Comparison of ENCODE assay signal across 13 cellular contexts in the genomic region with DNA sequence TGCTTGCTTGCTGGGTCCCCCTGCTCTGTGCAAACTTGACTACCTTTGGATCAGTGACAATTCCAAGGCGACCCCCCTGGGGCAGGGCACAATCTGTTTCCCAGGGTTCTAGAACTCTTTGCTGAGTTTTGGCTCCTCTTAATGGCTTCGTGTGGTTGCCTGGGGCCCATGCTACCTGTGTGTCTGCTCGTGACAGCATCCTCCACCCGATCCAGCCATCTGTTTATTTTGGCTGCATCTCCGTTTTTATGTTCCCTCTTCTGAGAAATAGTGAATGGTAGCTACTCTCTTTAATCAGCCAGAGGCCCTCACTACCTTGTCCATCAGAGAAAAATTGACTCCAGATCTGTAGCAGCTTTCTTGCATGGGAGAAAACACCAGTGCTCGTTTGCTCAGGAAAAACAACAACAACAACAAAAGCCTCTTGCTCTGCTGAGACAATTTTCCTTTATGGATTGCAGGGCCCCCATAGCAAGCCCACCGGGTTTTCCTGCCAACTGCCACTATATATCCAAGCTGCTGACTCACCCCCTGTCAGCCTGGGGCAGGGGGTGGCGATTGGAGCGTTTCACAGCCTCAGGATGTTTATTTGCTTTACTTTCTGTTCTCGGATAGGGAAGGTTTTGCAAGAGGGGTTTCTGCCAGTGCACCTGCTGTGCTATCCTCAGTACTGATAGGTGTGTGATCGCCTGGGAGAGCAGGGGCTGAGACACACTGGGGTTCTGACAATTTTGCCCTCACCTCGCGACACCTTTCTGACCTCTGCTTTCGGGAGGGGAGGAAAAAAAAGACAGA.
DNase-seq lines count a peak whose midpoint lies in the region; ATAC-seq and TF ChIP-seq lines count a peak whose summit lies in the region.
"Had no signal": no experiment of that assay in that cellular context is flagged by ENCODE, and none has a peak within 500 bp of the region (broad histone marks: within the 10 kb centered on the region; RNA-seq: fewer than 3 reads in every experiment).

No MANE protein-coding gene starts in this region.

- no peaks in the 10 kb centered on the region for H3K36me3 ChIP-seq in MM.1S (replicated peaks; ENCODE audit: insufficient read depth, low read length)
- H3K36me3 ChIP-seq: stomach had no signal

- H3K9me3 ChIP-seq in MM.1S (replicated peaks; ENCODE audit: insufficient read depth, low read length): no peaks in the 10 kb centered on the region
- H3K9me3 ChIP-seq: stomach had no signal

- H3K4me3 ChIP-seq in MM.1S (ENCODE audit: low read length): 0 out of 2 replicates have a peak overlapping the region, but pooled peaks have one; percentile 20
- H3K4me3 ChIP-seq: stomach had no signal

- H3K79me2 ChIP-seq in MM.1S (ENCODE audit: low read length): no peaks in the 10 kb centered on the region
- H3K79me2 ChIP-seq: parathyroid adenoma had no signal

- H3K9me2 ChIP-seq in MM.1S (replicated peaks; ENCODE audit: insufficient read depth, low read length): no peaks in the 10 kb centered on the region

- H3K27me3 ChIP-seq in MM.1S (replicated peaks; ENCODE audit: insufficient read depth, low read length): no peaks in the 10 kb centered on the region
- H3K27me3 ChIP-seq: stomach had no signal

- no peak for TF ChIP-seq CTCF in MM.1S (IDR thresholded peaks at IDR 0.05; ENCODE audit: low read length)

- ATAC-seq in GM21367 (IDR thresholded peaks at IDR 0.05; ENCODE audit: unreplicated experiment) (no peak), HG03095 (IDR thresholded peaks at IDR 0.05; ENCODE audit: unreplicated experiment) (no peak)

- peak overlapping the region; percentile 55; the same call in 1 of the 2 replicates for H3K27ac ChIP-seq in MM.1S (ENCODE audit: low read length)
- H3K27ac ChIP-seq: parathyroid adenoma, stomach had no signal

- peaks cover 15% of the 10 kb centered on the region for H3K4me1 ChIP-seq in MM.1S (ENCODE audit: low read length)
- H3K4me1 ChIP-seq: parathyroid adenoma had no signal

- H3K4me2 ChIP-seq in MM.1S (ENCODE audit: low read depth, low read length): peak overlapping the region; percentile 57; the same call in 1 of the 2 replicates

- peak; percentile 26 for DNase-seq in EL
- peak; percentile 62 for DNase-seq in MM.1S
- peak; percentile 8 for DNase-seq in SHP77 treated with DMSO at 0.1 percent for 48 hours (lab: John Stamatoyannopoulos, UW)
- peak; percentile 26 for DNase-seq in kidney tubule cell (ENCODE audit: low spot score)
- DNase-seq in GM19240 (ENCODE audit: insufficient read length, low spot score): no peak
- no peak for DNase-seq in activated CD8-positive, alpha-beta memory T cell treated with anti-CD3 and anti-CD28 coated beads, Interleukin-2, amount 50 U/mL, for 48 hours
- DNase-seq: amniotic stem cell; CD4-positive, alpha-beta memory T cell; stimulated activated CD4-positive, alpha-beta T cell treated with anti-CD3 and anti-CD28 coated beads, Interleukin-4, amount 100 ng/mL, for 4 hours; stomach had no signal

- peak overlapping the region; percentile 38 for H2AFZ ChIP-seq in MM.1S (ENCODE audit: low read length)
- H2AFZ ChIP-seq: parathyroid adenoma had no signal

- H4K20me1 ChIP-seq in MM.1S (ENCODE audit: insufficient read depth, low read length): no peaks in the 10 kb centered on the region

- H3F3A ChIP-seq in MM.1S (ENCODE audit: insufficient read depth, low read length): 0 out of 2 replicates have a peak, but pooled peaks cover 5% of the 10 kb centered on the region

- H3K9ac ChIP-seq in MM.1S (ENCODE audit: low read length): no peak overlapping the region; the same call in 1 of the 2 replicates
- H3K9ac ChIP-seq: parathyroid adenoma had no signal

Comparison
In these comparisons a context has a peak if more than half of its experiments do, and no peak if none do; other contexts are left out.
1. DNase-seq: peak in EL (single experiment), MM.1S (single experiment), SHP77 treated with DMSO at 0.1 percent for 48 hours (single experiment) and kidney tubule cell (single experiment); none in GM19240 (single experiment) and activated CD8-positive, alpha-beta memory T cell treated with anti-CD3 and anti-CD28 coated beads, Interleukin-2, amount 50 U/mL, for 48 hours (single experiment).